In the genomic region with DNA sequence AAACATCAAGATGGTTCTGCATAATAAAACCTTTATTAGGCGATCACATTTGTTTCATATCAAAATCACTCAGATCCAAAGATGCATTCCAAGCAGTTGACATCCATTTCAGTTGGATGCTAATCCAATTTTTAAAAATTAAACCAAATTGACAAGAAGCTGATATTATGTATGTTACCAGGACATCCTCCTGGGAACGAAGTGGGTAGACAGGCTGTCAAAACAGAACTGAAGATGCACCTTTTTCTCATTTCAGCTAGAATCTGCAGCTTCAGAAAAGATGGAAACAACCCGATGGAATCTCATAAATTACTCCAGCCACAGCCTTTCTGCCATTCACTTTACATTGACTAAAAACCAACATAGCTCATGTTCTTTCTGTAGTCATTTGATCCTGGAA, we compare ENCODE assay signal across 27 cellular contexts.
"Had no signal": no experiment of that assay in that cellular context is flagged by ENCODE, and none has a peak within 500 bp of the region (broad histone marks: within the 10 kb centered on the region; RNA-seq: fewer than 3 reads in every experiment).

No MANE protein-coding gene starts in this region.

- H3K4me3 Mint-ChIP-seq: stimulated activated effector memory CD8-positive, alpha-beta T cell treated with anti-CD3 and anti-CD28 coated beads, Interleukin-12 subunit alpha, Interleukin-12 subunit beta, amount 100 ng/mL, for 72 hours; stimulated activated memory B cell treated with anti-CD40 and anti-IgM and Interleukin-4, amounts not matched to agents 10 μg/mL and 1 μg/mL and 100 μg/mL, for 72 hours; stimulated activated naive B cell treated with anti-CD40 and anti-IgM and Interleukin-4, amounts not matched to agents 10 μg/mL and 1 μg/mL and 100 μg/mL, for 72 hours; stimulated activated naive CD8-positive, alpha-beta T cell treated with anti-CD3 and anti-CD28 coated beads, Interleukin-15, amount 100 ng/mL, for 72 hours; stimulated activated naive CD8-positive, alpha-beta T cell treated with anti-CD3 and anti-CD28 coated beads, Interleukin-15, Interleukin-2, amounts not matched to agents 100 ng/mL and 50 ng/mL, for 24 hours; type B pancreatic cell had no signal

- H3K36me3 Mint-ChIP-seq: stimulated activated effector memory CD8-positive, alpha-beta T cell treated with anti-CD3 and anti-CD28 coated beads, Interleukin-12 subunit alpha, Interleukin-12 subunit beta, amount 100 ng/mL, for 72 hours; stimulated activated memory B cell treated with anti-CD40 and anti-IgM and Interleukin-4, amounts not matched to agents 10 μg/mL and 1 μg/mL and 100 μg/mL, for 72 hours had no signal

- ATAC-seq: stimulated activated effector memory CD8-positive, alpha-beta T cell treated with anti-CD3 and anti-CD28 coated beads, Interleukin-12 subunit alpha, Interleukin-12 subunit beta, amount 100 ng/mL, for 72 hours; stimulated activated memory B cell treated with anti-CD40 and anti-IgM and Interleukin-4, amounts not matched to agents 10 μg/mL and 1 μg/mL and 100 μg/mL, for 72 hours; stimulated activated naive B cell treated with anti-CD40 and anti-IgM and Interleukin-4, amounts not matched to agents 10 μg/mL and 1 μg/mL and 100 μg/mL, for 72 hours; stimulated activated naive CD8-positive, alpha-beta T cell treated with anti-CD3 and anti-CD28 coated beads, Interleukin-15, amount 100 ng/mL, for 72 hours; stimulated activated naive CD8-positive, alpha-beta T cell treated with anti-CD3 and anti-CD28 coated beads, Interleukin-15, Interleukin-2, amounts not matched to agents 100 U/mL and 50 U/mL, for 24 hours; upper lobe of right lung had no signal

- H3K27ac ChIP-seq: stomach, suprapubic skin, testis, thoracic aorta, thyroid gland, tibial artery, tibial nerve, transverse colon, upper lobe of left lung, upper lobe of right lung, uterus, vagina had no signal

- H3K4me3 ChIP-seq: stomach, suprapubic skin, testis, thoracic aorta, thyroid gland, tibial artery, tibial nerve, transverse colon, upper lobe of left lung, upper lobe of right lung, uterus, vagina had no signal

- H3K9me3 ChIP-seq: suprapubic skin, testis, thoracic aorta, thyroid gland, transverse colon, upper lobe of left lung, uterus, vagina had no signal

- H3K27ac Mint-ChIP-seq: stimulated activated effector memory CD8-positive, alpha-beta T cell treated with anti-CD3 and anti-CD28 coated beads, Interleukin-12 subunit alpha, Interleukin-12 subunit beta, amount 100 ng/mL, for 72 hours; stimulated activated memory B cell treated with anti-CD40 and anti-IgM and Interleukin-4, amounts not matched to agents 10 μg/mL and 1 μg/mL and 100 μg/mL, for 72 hours; stimulated activated naive B cell treated with anti-CD40 and anti-IgM and Interleukin-4, amounts not matched to agents 10 μg/mL and 1 μg/mL and 100 μg/mL, for 72 hours; stimulated activated naive CD8-positive, alpha-beta T cell treated with anti-CD3 and anti-CD28 coated beads, Interleukin-15, amount 100 ng/mL, for 72 hours; stimulated activated naive CD8-positive, alpha-beta T cell treated with anti-CD3 and anti-CD28 coated beads, Interleukin-15, Interleukin-2, amounts not matched to agents 100 ng/mL and 50 ng/mL, for 24 hours; type B pancreatic cell had no signal

- H3K36me3 ChIP-seq: stomach, suprapubic skin, thoracic aorta, thyroid gland, tibial artery, transverse colon, upper lobe of left lung, upper lobe of right lung, uterus, vagina had no signal

- H3K27me3 Mint-ChIP-seq: stimulated activated naive CD8-positive, alpha-beta T cell treated with anti-CD3 and anti-CD28 coated beads, Interleukin-15, amount 100 ng/mL, for 72 hours; type B pancreatic cell had no signal

- H3K4me1 ChIP-seq: stomach, suprapubic skin, testis, thyroid gland, tibial artery, transverse colon, uterus, vagina had no signal

- H3K4me1 Mint-ChIP-seq: stimulated activated effector memory CD8-positive, alpha-beta T cell treated with anti-CD3 and anti-CD28 coated beads, Interleukin-12 subunit alpha, Interleukin-12 subunit beta, amount 100 ng/mL, for 72 hours; stimulated activated memory B cell treated with anti-CD40 and anti-IgM and Interleukin-4, amounts not matched to agents 10 μg/mL and 1 μg/mL and 100 μg/mL, for 72 hours; stimulated activated naive B cell treated with anti-CD40 and anti-IgM and Interleukin-4, amounts not matched to agents 10 μg/mL and 1 μg/mL and 100 μg/mL, for 72 hours; stimulated activated naive CD8-positive, alpha-beta T cell treated with anti-CD3 and anti-CD28 coated beads, Interleukin-15, amount 100 ng/mL, for 72 hours had no signal

- H3K27me3 ChIP-seq: stomach, suprapubic skin, testis, thyroid gland, tibial artery, tibial nerve, transverse colon, upper lobe of left lung, upper lobe of right lung, uterus, vagina had no signal

- DNase-seq: stimulated activated CD4-positive, alpha-beta T cell treated with anti-CD3 and anti-CD28 coated beads, Interleukin-2, amount 100 ng/mL, for 48 hours; stimulated activated CD4-positive, alpha-beta T cell treated with anti-CD3 and anti-CD28 coated beads, Interleukin-4, amount 100 ng/mL, for 1 hour; stimulated activated CD4-positive, alpha-beta T cell treated with anti-CD3 and anti-CD28 coated beads, Interleukin-4, amount 100 ng/mL, for 24 hours; stimulated activated CD4-positive, alpha-beta T cell treated with anti-CD3 and anti-CD28 coated beads, Interleukin-4, amount 100 ng/mL, for 4 hours; stimulated activated CD8-positive, alpha-beta memory T cell treated with anti-CD3 and anti-CD28 coated beads, Interleukin-4, amount 100 ng/mL, for 48 hours; stimulated activated naive B cell treated with anti-CD40 and anti-IgM and Interleukin-4, amounts not matched to agents 10 μg/mL and 1 μg/mL and 100 μg/mL, for 72 hours; stimulated activated naive CD4-positive, alpha-beta T cell; stimulated activated naive CD4-positive, alpha-beta T cell treated with Interleukin-2 at 50 U/mL for 16 hours; stimulated activated naive CD8-positive, alpha-beta T cell treated with anti-CD3 and anti-CD28 coated beads, Interleukin-15, amount 100 ng/mL, for 72 hours; stimulated activated naive CD8-positive, alpha-beta T cell treated with anti-CD3 and anti-CD28 coated beads, Interleukin-15, Interleukin-2, amounts not matched to agents 100 U/mL and 50 U/mL, for 24 hours; stomach; substantia nigra; testis; thyroid gland; tibial artery; transverse colon; upper lobe of left lung; upper lobe of right lung; uterus had no signal
